In the genomic region with DNA sequence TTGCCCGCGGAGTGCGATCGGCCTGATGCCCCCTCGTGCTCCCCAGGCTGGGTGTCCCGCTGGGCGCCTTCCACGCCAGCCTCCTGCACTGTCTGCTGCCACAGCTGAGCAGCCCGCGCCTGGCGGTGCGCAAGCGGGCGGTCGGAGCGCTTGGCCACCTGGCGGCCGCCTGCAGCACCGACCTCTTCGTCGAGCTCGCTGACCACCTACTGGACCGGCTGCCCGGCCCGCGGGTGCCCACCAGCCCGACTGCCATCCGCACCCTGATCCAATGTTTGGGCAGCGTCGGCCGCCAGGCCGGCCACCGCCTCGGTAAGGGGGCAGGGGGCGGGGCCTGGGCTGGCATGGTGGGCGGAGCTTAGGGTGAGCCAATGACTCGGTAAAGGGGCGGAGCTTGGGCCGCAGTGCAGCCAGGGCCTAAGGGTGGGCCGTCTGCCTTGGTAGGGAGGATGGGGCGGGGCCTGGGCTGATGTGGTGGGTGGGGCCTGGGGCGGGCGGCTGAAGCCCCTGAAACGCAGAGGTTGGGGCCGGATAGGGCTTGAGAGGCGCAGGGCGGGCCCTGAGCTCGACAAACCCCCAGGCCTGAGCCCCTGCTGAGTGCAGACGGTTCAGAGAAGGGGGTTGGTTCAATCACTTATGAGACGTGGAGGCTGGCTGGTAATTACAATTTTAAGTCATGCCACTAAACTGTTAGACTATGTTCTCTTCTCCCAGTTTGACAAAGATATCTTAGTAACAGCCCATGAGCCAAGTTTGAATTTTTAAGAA, we compare ENCODE assay signal across 8 cellular contexts. TPM values are rescaled to one million over a fixed set of nuclear protein-coding genes. Genes with fewer than 3 reads are reported as not detected.
A peak's percentile ranks its signal among the peaks of the same experiment; 100 is the strongest.
DNase-seq lines count a peak whose midpoint lies in the region; ATAC-seq and TF ChIP-seq lines count a peak whose summit lies in the region.

No MANE protein-coding gene starts in this region.

- peaks cover 6 to 15% (median 6%) of the 10 kb centered on the region in 3 donors for H3K27me3 Mint-ChIP-seq in CD14-positive monocyte (ENCODE audit: low read depth in 3 of 3)
- no peaks in the 10 kb centered on the region for H3K27me3 Mint-ChIP-seq in activated T-cell treated with anti-CD3 and anti-CD28 coated beads, Interleukin-2, amount 50 U/mL, for 72 hours (ENCODE audit: low read depth)
- H3K27me3 Mint-ChIP-seq in naive B cell = peaks cover 0 to 6% (median 0%) of the 10 kb centered on the region in 3 donors

- H3K36me3 Mint-ChIP-seq in CD14-positive monocyte (no peaks in the 10 kb centered on the region), naive B cell (no peaks in the 10 kb centered on the region)
- no peaks in the 10 kb centered on the region for H3K36me3 Mint-ChIP-seq in activated T-cell treated with anti-CD3 and anti-CD28 coated beads, Interleukin-2, amount 50 U/mL, for 72 hours (ENCODE audit: insufficient read depth in 2 of 2)

- H3K9me3 Mint-ChIP-seq in CD14-positive monocyte (no peaks in the 10 kb centered on the region), naive B cell (no peaks in the 10 kb centered on the region)
- no peaks in the 10 kb centered on the region for H3K9me3 Mint-ChIP-seq in activated T-cell treated with anti-CD3 and anti-CD28 coated beads, Interleukin-2, amount 50 U/mL, for 72 hours

- H3K4me1 Mint-ChIP-seq in CD14-positive monocyte = peaks cover 10% of the 10 kb centered on the region
- H3K4me1 Mint-ChIP-seq in activated T-cell treated with anti-CD3 and anti-CD28 coated beads, Interleukin-2, amount 50 U/mL, for 72 hours (ENCODE audit: low read depth) = peaks cover 6% of the 10 kb centered on the region
- H3K4me1 Mint-ChIP-seq in naive B cell = peaks cover 0 to 10% (median 8%) of the 10 kb centered on the region in 3 donors

- H3K27ac Mint-ChIP-seq in CD14-positive monocyte = no peak overlapping the region
- H3K27ac Mint-ChIP-seq in activated T-cell treated with anti-CD3 and anti-CD28 coated beads, Interleukin-2, amount 50 U/mL, for 72 hours = no peak overlapping the region
- H3K27ac Mint-ChIP-seq in naive B cell = peak overlapping the region in 1 of 6 donors; percentile 37

- DNase-seq in CD14-positive monocyte (ENCODE audit: low spot score) (peak; percentile 82), OCI-M2 (lab: John Stamatoyannopoulos, UW; ENCODE audit: unreplicated experiment) (peak; percentile 25), fibroblast of gingiva (ENCODE audit: low read depth) (peak; percentile 88), naive B cell (peak; percentile 95)
- DNase-seq in activated T-cell treated with anti-CD3 and anti-CD28 coated beads, Interleukin-2, amount 50 U/mL, for 72 hours = peak; percentile 95 to 97
- peak; percentile 79 to 92 for DNase-seq in stimulated activated CD8-positive, alpha-beta memory T cell treated with anti-CD3 and anti-CD28 coated beads, Interleukin-7, amount 100 ng/mL, for 48 hours (ENCODE audit: extremely low read depth in 1 of 2, low read depth in 1 of 2)

- H3K4me3 Mint-ChIP-seq in CD14-positive monocyte = peak overlapping the region; percentile 75 to 76
- peak overlapping the region; percentile 56 to 68 for H3K4me3 Mint-ChIP-seq in activated T-cell treated with anti-CD3 and anti-CD28 coated beads, Interleukin-2, amount 50 U/mL, for 72 hours
- peak overlapping the region; percentile 40 to 85 (median 79) for H3K4me3 Mint-ChIP-seq in naive B cell

- intact Hi-C loops in CD14-positive monocyte (cut with micrococcal nuclease) = no loop called here

- ATAC-seq in GM19397 (IDR thresholded peaks at IDR 0.05; ENCODE audit: unreplicated experiment) (peak; percentile 98), HG03558 (IDR thresholded peaks at IDR 0.05; ENCODE audit: extremely low read depth, unreplicated experiment) (peak; percentile 98), naive B cell (ENCODE audit: low read depth in 2 of 2) (peak; percentile 94 to 96)
- peak; percentile 99 for ATAC-seq in activated T-cell treated with anti-CD3 and anti-CD28 coated beads, Interleukin-2, amount 50 U/mL, for 72 hours (replicated peaks in 1 of 2)

- TF ChIP-seq CTCF in CD14-positive monocyte (IDR thresholded peaks at IDR 0.05) = peak; percentile 96

RNA-seq across cellular contexts. Expression of gene CAND2, which starts 13.7 kb away (rescaled TPM):
- not detected for polyA plus RNA-seq in CD14-positive monocyte
- total RNA-seq in activated T-cell treated with anti-CD3 and anti-CD28 coated beads, Interleukin-2, amount 50 U/mL, for 72 hours = 1 to 10 TPM; 1.2 to 1.8 TPM
- polyA plus RNA-seq in naive B cell (ENCODE audit: low read depth in 6 of 6) = under 1 TPM in 5 of 6 donors, not detected in 1; 0.12 to 0.61 (median 0.49) TPM

RNA-seq across cellular contexts. Expression of gene RPL32, which starts 31.2 kb away (rescaled TPM):
- polyA plus RNA-seq in CD14-positive monocyte = 1,000 to 10,000 TPM in 1 of 2 donors, 100 to 1,000 TPM in 1; 942 to 1,052 TPM
- total RNA-seq in activated T-cell treated with anti-CD3 and anti-CD28 coated beads, Interleukin-2, amount 50 U/mL, for 72 hours = 1,000 to 10,000 TPM; 2,781 to 2,931 TPM
- polyA plus RNA-seq in naive B cell (ENCODE audit: low read depth in 6 of 6) = 1,000 to 10,000 TPM; 1,322 to 3,271 (median 2,987) TPM

RNA-seq across cellular contexts. Expression of gene TMEM40, which starts 51.1 kb away (rescaled TPM):
- polyA plus RNA-seq in CD14-positive monocyte (under 1 TPM in 1 of 2 donors, not detected in 1; 0.92 TPM), naive B cell (ENCODE audit: low read depth in 6 of 6) (1 to 10 TPM in 4 of 6 donors, under 1 TPM in 1, not detected in 1; 0.92 to 2.7 (median 2.2) TPM)
- total RNA-seq in activated T-cell treated with anti-CD3 and anti-CD28 coated beads, Interleukin-2, amount 50 U/mL, for 72 hours = not detected

Comparison
In these comparisons a context has a peak if more than half of its experiments do, and no peak if none do; other contexts are left out.
1. Peak in every context shown above with its lines: DNase-seq and ATAC-seq.
2. DNase-seq: peak in every context shown above with its lines; median percentile 96 in activated T-cell treated with anti-CD3 and anti-CD28 coated beads, Interleukin-2, amount 50 U/mL, for 72 hours; 95 in naive B cell; 88 in fibroblast of gingiva; 86 in stimulated activated CD8-positive, alpha-beta memory T cell treated with anti-CD3 and anti-CD28 coated beads, Interleukin-7, amount 100 ng/mL, for 48 hours; 82 in CD14-positive monocyte; 25 in OCI-M2.